ENCODE assay signal across 23 cellular contexts in genomic region chr4:79922011-79922410, GRCh38.
"Had no signal": no experiment of that assay in that cellular context is flagged by ENCODE, and none has a peak within 500 bp of the region (broad histone marks: within the 10 kb centered on the region; RNA-seq: fewer than 3 reads in every experiment).

No MANE protein-coding gene starts in this region.

- H3K9me3 Mint-ChIP-seq: activated CD4-positive, alpha-beta memory T cell treated with anti-CD3 and anti-CD28 coated beads, Interleukin-2, amount 10 ng/mL, durations not matched to agents 7 days and 5 days; activated CD4-positive, alpha-beta T cell treated with anti-CD3 and anti-CD28 coated beads, Interleukin-2, amount 10 ng/mL, durations not matched to agents 24 days and 14 days; activated naive CD4-positive, alpha-beta T cell treated with anti-CD3 and anti-CD28 coated beads, Interleukin-2, amount 50 U/mL, for 24 hours; activated naive CD8-positive, alpha-beta T cell treated with anti-CD3 and anti-CD28 coated beads, Interleukin-2, amount 50 U/mL, for 24 hours; activated T-cell treated with anti-CD3 and anti-CD28 coated beads, Interleukin-2, amount 50 U/mL, for 24 hours; naive B cell; T-helper 1 cell treated with Interleukin-12 subunit alpha and Interleukin-12 subunit beta and Interleukin-4 antibody, amounts not matched to agents 30 μg/mL and 1 μg/mL, for 36 hours had no signal

- H3K36me3 Mint-ChIP-seq: naive B cell had no signal

- H3K36me3 ChIP-seq: cardiac muscle cell, heart right ventricle, right lobe of liver, tibial nerve, WERI-Rb-1 had no signal

- H3K4me1 ChIP-seq: right lobe of liver, tibial nerve had no signal

- H3K27me3 ChIP-seq: cardiac muscle cell, foreskin keratinocyte, heart right ventricle, neutrophil, right lobe of liver, tibial nerve had no signal

- H3K4me3 ChIP-seq: cardiac muscle cell, heart right ventricle, right lobe of liver, tibial nerve had no signal

- H3K4me1 Mint-ChIP-seq: activated naive CD4-positive, alpha-beta T cell treated with anti-CD3 and anti-CD28 coated beads, Interleukin-2, amount 50 U/mL, for 24 hours; nephron progenitor cell had no signal

- H3K27ac Mint-ChIP-seq: activated CD4-positive, alpha-beta memory T cell treated with anti-CD3 and anti-CD28 coated beads, Interleukin-2, amount 10 ng/mL, durations not matched to agents 7 days and 5 days; activated CD4-positive, alpha-beta T cell treated with anti-CD3 and anti-CD28 coated beads, Interleukin-2, amount 10 ng/mL, durations not matched to agents 24 days and 14 days; activated naive CD4-positive, alpha-beta T cell treated with anti-CD3 and anti-CD28 coated beads, Interleukin-2, amount 50 U/mL, for 24 hours; activated naive CD8-positive, alpha-beta T cell treated with anti-CD3 and anti-CD28 coated beads, Interleukin-2, amount 50 U/mL, for 24 hours; activated T-cell treated with anti-CD3 and anti-CD28 coated beads, Interleukin-2, amount 50 U/mL, for 24 hours; nephron progenitor cell; T-helper 1 cell treated with Interleukin-12 subunit alpha and Interleukin-12 subunit beta and Interleukin-4 antibody, amounts not matched to agents 30 μg/mL and 1 μg/mL, for 36 hours had no signal

- H3K27ac ChIP-seq: cardiac muscle cell, foreskin keratinocyte, heart right ventricle, right lobe of liver, tibial nerve, WERI-Rb-1 had no signal

- H3K4me3 Mint-ChIP-seq: activated CD4-positive, alpha-beta memory T cell treated with anti-CD3 and anti-CD28 coated beads, Interleukin-2, amount 10 ng/mL, durations not matched to agents 7 days and 5 days; activated CD4-positive, alpha-beta T cell treated with anti-CD3 and anti-CD28 coated beads, Interleukin-2, amount 10 ng/mL, durations not matched to agents 24 days and 14 days; activated naive CD4-positive, alpha-beta T cell treated with anti-CD3 and anti-CD28 coated beads, Interleukin-2, amount 50 U/mL, for 24 hours; activated naive CD8-positive, alpha-beta T cell treated with anti-CD3 and anti-CD28 coated beads, Interleukin-2, amount 50 U/mL, for 24 hours; activated T-cell treated with anti-CD3 and anti-CD28 coated beads, Interleukin-2, amount 50 U/mL, for 24 hours; naive B cell; nephron progenitor cell; T-helper 1 cell treated with Interleukin-12 subunit alpha and Interleukin-12 subunit beta and Interleukin-4 antibody, amounts not matched to agents 30 μg/mL and 1 μg/mL, for 36 hours had no signal

- DNase-seq: activated CD4-positive, alpha-beta memory T cell treated with anti-CD3 and anti-CD28 coated beads, Interleukin-2, amount 10 ng/mL, durations not matched to agents 7 days and 5 days; activated CD4-positive, alpha-beta T cell treated with anti-CD3 and anti-CD28 coated beads, Interleukin-2, amount 10 ng/mL, durations not matched to agents 24 days and 14 days; activated CD4-positive, CD25-positive, alpha-beta regulatory T cell treated with anti-CD3 and anti-CD28 coated beads, Interleukin-2, amount 50 U/mL, for 72 hours; activated CD8-positive, alpha-beta memory T cell treated with anti-CD3 and anti-CD28 coated beads, Interleukin-2, amount 50 U/mL, for 48 hours; activated gamma-delta T cell; activated naive CD8-positive, alpha-beta T cell treated with anti-CD3 and anti-CD28 coated beads, Interleukin-2, amount 50 U/mL, for 24 hours; activated T-cell treated with anti-CD3 and anti-CD28 coated beads, Interleukin-2, amount 50 U/mL, for 24 hours; amygdala; heart right ventricle; left ventricle myocardium superior; naive B cell; nephron progenitor cell; right lobe of liver; stimulated activated CD4-positive, alpha-beta T cell treated with anti-CD3 and anti-CD28 coated beads, Interleukin-2, amount 100 ng/mL, for 48 hours; stimulated activated naive CD4-positive, alpha-beta T cell treated with Interleukin-2 at 50 U/mL for 16 hours; T1000; WERI-Rb-1 had no signal

- H3K27me3 Mint-ChIP-seq: activated CD4-positive, alpha-beta memory T cell treated with anti-CD3 and anti-CD28 coated beads, Interleukin-2, amount 10 ng/mL, durations not matched to agents 7 days and 5 days; activated CD4-positive, alpha-beta T cell treated with anti-CD3 and anti-CD28 coated beads, Interleukin-2, amount 10 ng/mL, durations not matched to agents 24 days and 14 days; activated naive CD4-positive, alpha-beta T cell treated with anti-CD3 and anti-CD28 coated beads, Interleukin-2, amount 50 U/mL, for 24 hours; activated naive CD8-positive, alpha-beta T cell treated with anti-CD3 and anti-CD28 coated beads, Interleukin-2, amount 50 U/mL, for 24 hours; activated T-cell treated with anti-CD3 and anti-CD28 coated beads, Interleukin-2, amount 50 U/mL, for 24 hours; naive B cell had no signal

- H3K9me3 ChIP-seq: heart right ventricle, neutrophil, right lobe of liver, tibial nerve had no signal
